Comparison of ENCODE assay signal across 1 cellular context in genomic region chr9:110371411-110372013, GRCh38.
TF ChIP-seq lines count a peak whose summit lies in the region.

No MANE protein-coding gene starts in this region.

TF ChIP-seq in K562, 482 proteins besides CTCF, POLR2A, EP300 and RAD21 (continued from another document and continues in another):
- TF ChIP-seq ZMIZ1 (IDR thresholded peaks at IDR 0.05; ENCODE audit: low read depth in 2 of 2, low read length in 2 of 2): peak in 1 of 2 experiments; percentile 97; a peak in 2 of 4 replicates
- no peak for TF ChIP-seq MAFF (IDR thresholded peaks at IDR 0.05; ENCODE audit: low read length)
- no peak for TF ChIP-seq FOS (IDR thresholded peaks at IDR 0.05; ENCODE audit: extremely low read depth, insufficient read length)
- TF ChIP-seq SNAPC5 (CRISPR knock-in tag; IDR thresholded peaks at IDR 0.05): no peak
- TF ChIP-seq HINFP (tag; conservative IDR thresholded peaks at IDR 0.05; ENCODE audit: low read depth): peak; percentile 46; the same call in 1 of the 2 replicates
- TF ChIP-seq ZBTB34 (CRISPR knock-in tag; IDR thresholded peaks at IDR 0.05): no peak
- peak; percentile 100 for TF ChIP-seq CBFA2T3 (IDR thresholded peaks at IDR 0.05)
- no peak for TF ChIP-seq ZSCAN29 (IDR thresholded peaks at IDR 0.05)
- TF ChIP-seq STAG1 (CRISPR knock-in tag; IDR thresholded peaks at IDR 0.05; ENCODE audit: borderline replicate concordance): no peak
- no peak for TF ChIP-seq ZNF280A (IDR thresholded peaks at IDR 0.05; ENCODE audit: low read depth, partially characterized antibody)
- TF ChIP-seq HMBOX1 (IDR thresholded peaks at IDR 0.05): peak; percentile 98
- TF ChIP-seq CHD1 (IDR thresholded peaks at IDR 0.05; ENCODE audit: low read length): no peak
- TF ChIP-seq NRF1 (conservative IDR thresholded peaks at IDR 0.05 in 1 of 2, IDR thresholded peaks at IDR 0.05 in 1 of 2): no peak
- no peak for TF ChIP-seq MTF1 (CRISPR knock-in tag; IDR thresholded peaks at IDR 0.05; ENCODE audit: borderline replicate concordance)
- 0 out of 2 replicates have a peak, but pooled peaks have one; percentile 33 for TF ChIP-seq CREB3L1 (IDR thresholded peaks at IDR 0.05; ENCODE audit: borderline replicate concordance, low read depth)
- TF ChIP-seq TSHZ1 (CRISPR knock-in tag; IDR thresholded peaks at IDR 0.05): no peak
- no peak for TF ChIP-seq ZFPM2 (CRISPR knock-in tag; IDR thresholded peaks at IDR 0.05)
- peak; percentile 76; the same call in 1 of the 2 replicates for TF ChIP-seq ZNF76 (CRISPR knock-in tag; IDR thresholded peaks at IDR 0.05; ENCODE audit: borderline replicate concordance)
- no peak for TF ChIP-seq PBX2 (CRISPR knock-in tag; IDR thresholded peaks at IDR 0.05; ENCODE audit: low read depth)
- peak; percentile 87 for TF ChIP-seq PBX2 (tag; conservative IDR thresholded peaks at IDR 0.05; ENCODE audit: low read depth)
- no peak for TF ChIP-seq ZC3H4 (CRISPR knock-in tag; IDR thresholded peaks at IDR 0.05; ENCODE audit: borderline replicate concordance)
- TF ChIP-seq ATF7 (IDR thresholded peaks at IDR 0.05): peak; percentile 70; the same call in 1 of the 2 replicates
- peak; percentile 99 for TF ChIP-seq ELF4 (CRISPR knock-in tag; IDR thresholded peaks at IDR 0.05)
- TF ChIP-seq KDM5B (IDR thresholded peaks at IDR 0.05; ENCODE audit: insufficient replicate concordance, low read depth, low read length): no peak
- TF ChIP-seq NFIC (IDR thresholded peaks at IDR 0.05): peak; percentile 98
- no peak for TF ChIP-seq HNRNPK (IDR thresholded peaks at IDR 0.05; ENCODE audit: low read depth, low read length, poor library complexity, severe bottlenecking)
- peak; percentile 98 for TF ChIP-seq GATA2 (CRISPR knock-in tag; IDR thresholded peaks at IDR 0.05)
- no peak for TF ChIP-seq TRIM25 (IDR thresholded peaks at IDR 0.05; ENCODE audit: borderline replicate concordance)
- TF ChIP-seq KAT2B (IDR thresholded peaks at IDR 0.05; ENCODE audit: low read depth, low read length): no peak
- peak; percentile 72; the same call in 1 of the 2 replicates for TF ChIP-seq MYC (IDR thresholded peaks at IDR 0.05; ENCODE audit: low read depth, low read length)
- no peak for TF ChIP-seq MYC (CRISPR knock-in tag; IDR thresholded peaks at IDR 0.05; ENCODE audit: borderline replicate concordance, low read depth)
- TF ChIP-seq NR2C2 (CRISPR knock-in tag; IDR thresholded peaks at IDR 0.05): no peak
- no peak for TF ChIP-seq NR2C2 (tag; IDR thresholded peaks at IDR 0.05)
- TF ChIP-seq ZZZ3 (IDR thresholded peaks at IDR 0.05): no peak
- peak; percentile 100 for TF ChIP-seq DPF2 (IDR thresholded peaks at IDR 0.05)
- TF ChIP-seq ILF3 (IDR thresholded peaks at IDR 0.05; ENCODE audit: borderline replicate concordance): 0 out of 2 replicates have a peak, but pooled peaks have one; percentile 24
- TF ChIP-seq ZNF133 (CRISPR knock-in tag; IDR thresholded peaks at IDR 0.05): no peak
- no peak for TF ChIP-seq E2F5 (CRISPR knock-in tag; IDR thresholded peaks at IDR 0.05)
- TF ChIP-seq ILK (tag; IDR thresholded peaks at IDR 0.05; ENCODE audit: borderline replicate concordance, low read depth): peak; percentile 61
- no peak for TF ChIP-seq CBX8 (IDR thresholded peaks at IDR 0.05; ENCODE audit: borderline replicate concordance, extremely low read depth, low read depth, low read length, poor library complexity, severe bottlenecking)
- TF ChIP-seq ZNF224 (CRISPR knock-in tag; IDR thresholded peaks at IDR 0.05): no peak
- no peak for TF ChIP-seq DNMT1 (IDR thresholded peaks at IDR 0.05)
